In the genomic region with DNA sequence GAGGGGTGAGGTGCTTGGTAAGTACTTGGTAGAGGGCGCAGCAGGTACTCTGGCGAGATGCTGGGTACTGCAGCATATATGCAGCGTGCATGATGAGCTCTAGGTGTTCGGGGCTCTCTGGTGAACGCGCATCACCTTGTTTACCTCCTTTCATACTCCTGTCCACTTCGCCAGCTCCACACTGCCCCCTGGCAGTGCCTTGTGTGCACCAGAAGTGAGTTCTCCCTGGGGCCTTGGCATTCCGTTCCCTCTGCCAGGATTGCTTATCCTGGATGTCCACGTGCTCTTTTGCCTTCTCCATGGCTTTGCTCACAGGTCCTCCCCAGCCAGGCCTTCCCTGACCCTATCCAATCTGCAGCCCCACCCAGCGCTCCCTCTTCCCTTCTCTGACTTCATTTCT, we compare ENCODE assay signal across 1 cellular context.
A peak's percentile ranks its signal among the peaks of the same experiment; 100 is the strongest.
TF ChIP-seq lines count a peak whose summit lies in the region.

No MANE protein-coding gene starts in this region.

TF ChIP-seq in K562, 482 proteins besides CTCF, POLR2A, EP300 and RAD21 (continued from another document):
- TF ChIP-seq STAG1 (CRISPR knock-in tag; IDR thresholded peaks at IDR 0.05; ENCODE audit: borderline replicate concordance) (0 out of 2 replicates have a peak, but pooled peaks have one; percentile 44), RB1 (IDR thresholded peaks at IDR 0.05; ENCODE audit: low read depth) (peak; percentile 47; the same call in 1 of the 2 replicates), ARID2 (IDR thresholded peaks at IDR 0.05) (0 out of 2 replicates have a peak, but pooled peaks have one; percentile 53), HOXB6 (CRISPR knock-in tag; IDR thresholded peaks at IDR 0.05; ENCODE audit: borderline replicate concordance) (no peak), ILK (tag; IDR thresholded peaks at IDR 0.05; ENCODE audit: borderline replicate concordance, low read depth) (no peak), SMC3 (conservative IDR thresholded peaks at IDR 0.05; ENCODE audit: insufficient read depth, low read depth, low read length) (peak; percentile 84), ZNF263 (CRISPR knock-in tag; IDR thresholded peaks at IDR 0.05; ENCODE audit: borderline replicate concordance) (peak; percentile 15; the same call in 1 of the 2 replicates)
- TF ChIP-seq, protein P1, sequence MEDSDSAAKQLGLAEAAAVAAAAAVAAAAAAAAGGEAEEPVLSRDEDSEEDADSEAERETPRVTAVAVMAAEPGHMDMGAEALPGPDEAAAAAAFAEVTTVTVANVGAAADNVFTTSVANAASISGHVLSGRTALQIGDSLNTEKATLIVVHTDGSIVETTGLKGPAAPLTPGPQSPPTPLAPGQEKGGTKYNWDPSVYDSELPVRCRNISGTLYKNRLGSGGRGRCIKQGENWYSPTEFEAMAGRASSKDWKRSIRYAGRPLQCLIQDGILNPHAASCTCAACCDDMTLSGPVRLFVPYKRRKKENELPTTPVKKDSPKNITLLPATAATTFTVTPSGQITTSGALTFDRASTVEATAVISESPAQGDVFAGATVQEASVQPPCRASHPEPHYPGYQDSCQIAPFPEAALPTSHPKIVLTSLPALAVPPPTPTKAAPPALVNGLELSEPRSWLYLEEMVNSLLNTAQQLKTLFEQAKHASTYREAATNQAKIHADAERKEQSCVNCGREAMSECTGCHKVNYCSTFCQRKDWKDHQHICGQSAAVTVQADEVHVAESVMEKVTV (CRISPR knock-in tag; IDR thresholded peaks at IDR 0.05): peak; percentile 26; the same call in 1 of the 2 replicates
- TF ChIP-seq, protein P2, sequence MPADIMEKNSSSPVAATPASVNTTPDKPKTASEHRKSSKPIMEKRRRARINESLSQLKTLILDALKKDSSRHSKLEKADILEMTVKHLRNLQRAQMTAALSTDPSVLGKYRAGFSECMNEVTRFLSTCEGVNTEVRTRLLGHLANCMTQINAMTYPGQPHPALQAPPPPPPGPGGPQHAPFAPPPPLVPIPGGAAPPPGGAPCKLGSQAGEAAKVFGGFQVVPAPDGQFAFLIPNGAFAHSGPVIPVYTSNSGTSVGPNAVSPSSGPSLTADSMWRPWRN (IDR thresholded peaks at IDR 0.05; ENCODE audit: low read depth): no peak
